8 cellular contexts compared by ENCODE assay signal in genomic region chr15:63188247-63188936, GRCh38. TPM values are rescaled to one million over a fixed set of nuclear protein-coding genes. Genes with fewer than 3 reads are reported as not detected.
A peak's percentile ranks its signal among the peaks of the same experiment; 100 is the strongest.
DNase-seq lines count a peak whose midpoint lies in the region; ATAC-seq, FAIRE-seq and TF ChIP-seq lines count a peak whose summit lies in the region.

No MANE protein-coding gene starts in this region.

- H3K4me1 ChIP-seq in kidney (ENCODE audit: control insufficient read depth in 1 of 2, insufficient read depth in 1 of 2, low read depth in 1 of 2, low read length in 2 of 2): peaks cover 4 to 13% of the 10 kb centered on the region in 2 donors

- no peak for TF ChIP-seq CTCF in kidney (IDR thresholded peaks at IDR 0.05; ENCODE audit: borderline replicate concordance, extremely low read depth, insufficient read depth)

- peak; percentile 20 for DNase-seq in activated T-cell treated with anti-CD3 and anti-CD28 coated beads for 24 hours (ENCODE audit: low read depth)
- no peak for DNase-seq in activated T-cell treated with anti-CD3 and anti-CD28 coated beads, Interleukin-2, amount 50 U/mL, for 1 hour
- DNase-seq in activated T-helper 1 cell treated with anti-CD3 and anti-CD28 coated beads, Interleukin-12 subunit alpha, Interleukin-12 subunit beta, Interleukin-2, Interleukin-4 antibody, amounts not matched to agents 30 ng/mL and 10 ng/mL and 1 ng/mL, durations not matched to agents 14 hours and 24 hours and 36 hours (ENCODE audit: low spot score): no peak
- DNase-seq in kidney: no peak
- peak; percentile 56 for DNase-seq in superior temporal gyrus (ENCODE audit: extremely low spot score)
- DNase-seq in SIG-M5 treated with dmso at 0.1 percent for 504 hours (lab: John Stamatoyannopoulos, UW; ENCODE audit: unreplicated experiment): no peak
- no peak for DNase-seq in HTR-8/SVneo (ENCODE audit: insufficient read length, low spot score)

- H3K9me3 ChIP-seq in kidney (ENCODE audit: control insufficient read depth in 1 of 2, low read length in 2 of 2): no peaks in the 10 kb centered on the region

- H3K27ac Mint-ChIP-seq in activated T-helper 1 cell treated with anti-CD3 and anti-CD28 coated beads, Interleukin-12 subunit alpha, Interleukin-12 subunit beta, Interleukin-2, Interleukin-4 antibody, amounts not matched to agents 30 ng/mL and 10 ng/mL and 1 ng/mL, durations not matched to agents 14 hours and 24 hours and 36 hours: peak overlapping the region; percentile 92

- intact Hi-C loops in activated T-helper 1 cell treated with anti-CD3 and anti-CD28 coated beads, Interleukin-12 subunit alpha, Interleukin-12 subunit beta, Interleukin-2, Interleukin-4 antibody, amounts not matched to agents 30 ng/mL and 10 ng/mL and 1 ng/mL, durations not matched to agents 14 hours and 24 hours and 36 hours (cut with micrococcal nuclease): loop anchor here (1.0 to 10.0 kb wide), 2 partner anchors 11 to 416 kb away; no protein-coding TSS in a partner anchor
- intact Hi-C loops in kidney (cut with DNase I): no loop called here

- H3K4me3 Mint-ChIP-seq in activated T-helper 1 cell treated with anti-CD3 and anti-CD28 coated beads, Interleukin-12 subunit alpha, Interleukin-12 subunit beta, Interleukin-2, Interleukin-4 antibody, amounts not matched to agents 30 ng/mL and 10 ng/mL and 1 ng/mL, durations not matched to agents 14 hours and 24 hours and 36 hours: peak overlapping the region; percentile 96

- no peak for ATAC-seq in GM21515 (IDR thresholded peaks at IDR 0.05; ENCODE audit: unreplicated experiment)

- peaks cover 18% of the 10 kb centered on the region for H3K36me3 Mint-ChIP-seq in activated T-helper 1 cell treated with anti-CD3 and anti-CD28 coated beads, Interleukin-12 subunit alpha, Interleukin-12 subunit beta, Interleukin-2, Interleukin-4 antibody, amounts not matched to agents 30 ng/mL and 10 ng/mL and 1 ng/mL, durations not matched to agents 14 hours and 24 hours and 36 hours (ENCODE audit: low read depth)

- peak overlapping the region; percentile 36 to 74 for H3K9ac ChIP-seq in kidney (ENCODE audit: low read length in 2 of 2)

- H3K27ac ChIP-seq in kidney (ENCODE audit: low read depth in 2 of 2, low read length in 2 of 2): peak overlapping the region in 1 of 2 donors; percentile 23

- H3K4me3 ChIP-seq in kidney (ENCODE audit: low read length in 2 of 2): peak overlapping the region; percentile 74 to 77

- peaks cover 42% of the 10 kb centered on the region for H3K4me1 Mint-ChIP-seq in activated T-helper 1 cell treated with anti-CD3 and anti-CD28 coated beads, Interleukin-12 subunit alpha, Interleukin-12 subunit beta, Interleukin-2, Interleukin-4 antibody, amounts not matched to agents 30 ng/mL and 10 ng/mL and 1 ng/mL, durations not matched to agents 14 hours and 24 hours and 36 hours (ENCODE audit: low read depth)

- no peaks in the 10 kb centered on the region for H3K36me3 ChIP-seq in kidney (ENCODE audit: control insufficient read depth in 1 of 2, insufficient read depth in 2 of 2, low read length in 2 of 2)

- H3K9me3 Mint-ChIP-seq in activated T-helper 1 cell treated with anti-CD3 and anti-CD28 coated beads, Interleukin-12 subunit alpha, Interleukin-12 subunit beta, Interleukin-2, Interleukin-4 antibody, amounts not matched to agents 30 ng/mL and 10 ng/mL and 1 ng/mL, durations not matched to agents 14 hours and 24 hours and 36 hours: no peaks in the 10 kb centered on the region

- H3K27me3 Mint-ChIP-seq in activated T-helper 1 cell treated with anti-CD3 and anti-CD28 coated beads, Interleukin-12 subunit alpha, Interleukin-12 subunit beta, Interleukin-2, Interleukin-4 antibody, amounts not matched to agents 30 ng/mL and 10 ng/mL and 1 ng/mL, durations not matched to agents 14 hours and 24 hours and 36 hours (ENCODE audit: insufficient read depth): peaks cover 10% of the 10 kb centered on the region

- FAIRE-seq in kidney (lab: Jason Lieb, UNC): no peak
- FAIRE-seq in HTR-8/SVneo (lab: Jason Lieb, UNC): no peak

RNA-seq across cellular contexts. Expression of gene RAB8B, which starts 1.0 kb away (rescaled TPM):
- 135 and 149 TPM in 2 replicates for total RNA-seq in activated T-helper 1 cell treated with anti-CD3 and anti-CD28 coated beads, Interleukin-12 subunit alpha, Interleukin-12 subunit beta, Interleukin-2, Interleukin-4 antibody, amounts not matched to agents 30 ng/mL and 10 ng/mL and 1 ng/mL, durations not matched to agents 14 hours and 24 hours and 36 hours
- total RNA-seq in kidney: 33.6 TPM
- 7.1 TPM for polyA plus RNA-seq in kidney (ENCODE audit: insufficient read depth, low read depth, low replicate concordance)

RNA-seq across cellular contexts. Expression of gene RPS27L, which starts 31.1 kb away (rescaled TPM):
- total RNA-seq in activated T-helper 1 cell treated with anti-CD3 and anti-CD28 coated beads, Interleukin-12 subunit alpha, Interleukin-12 subunit beta, Interleukin-2, Interleukin-4 antibody, amounts not matched to agents 30 ng/mL and 10 ng/mL and 1 ng/mL, durations not matched to agents 14 hours and 24 hours and 36 hours: 163 and 164 TPM in 2 replicates
- total RNA-seq in kidney: 120 TPM
- polyA plus RNA-seq in kidney (ENCODE audit: insufficient read depth, low read depth, low replicate concordance): 372 TPM

Comparison
In these comparisons a context has a peak if more than half of its experiments do, and no peak if none do; other contexts are left out.
1. DNase-seq: peak in activated T-cell treated with anti-CD3 and anti-CD28 coated beads for 24 hours (single experiment) and superior temporal gyrus (single experiment); none in activated T-cell treated with anti-CD3 and anti-CD28 coated beads, Interleukin-2, amount 50 U/mL, for 1 hour (single experiment), activated T-helper 1 cell treated with anti-CD3 and anti-CD28 coated beads, Interleukin-12 subunit alpha, Interleukin-12 subunit beta, Interleukin-2, Interleukin-4 antibody, amounts not matched to agents 30 ng/mL and 10 ng/mL and 1 ng/mL, durations not matched to agents 14 hours and 24 hours and 36 hours (single experiment), kidney (single experiment), SIG-M5 treated with dmso at 0.1 percent for 504 hours (single experiment) and HTR-8/SVneo (single experiment).